1 cellular context compared by ENCODE assay signal in genomic region chr4:121155893-121156292, GRCh38.
TF ChIP-seq lines count a peak whose summit lies in the region.

No MANE protein-coding gene starts in this region.

TF ChIP-seq in HEK293, 187 proteins besides CTCF, POLR2A, EP300 and RAD21 (continued from another document):
- TF ChIP-seq AEBP2 (tag by site-specific recombination; IDR thresholded peaks at IDR 0.05; ENCODE audit: borderline replicate concordance) (no peak), ZNF146 (tag by site-specific recombination; IDR thresholded peaks at IDR 0.05) (no peak)
- TF ChIP-seq, protein P1, sequence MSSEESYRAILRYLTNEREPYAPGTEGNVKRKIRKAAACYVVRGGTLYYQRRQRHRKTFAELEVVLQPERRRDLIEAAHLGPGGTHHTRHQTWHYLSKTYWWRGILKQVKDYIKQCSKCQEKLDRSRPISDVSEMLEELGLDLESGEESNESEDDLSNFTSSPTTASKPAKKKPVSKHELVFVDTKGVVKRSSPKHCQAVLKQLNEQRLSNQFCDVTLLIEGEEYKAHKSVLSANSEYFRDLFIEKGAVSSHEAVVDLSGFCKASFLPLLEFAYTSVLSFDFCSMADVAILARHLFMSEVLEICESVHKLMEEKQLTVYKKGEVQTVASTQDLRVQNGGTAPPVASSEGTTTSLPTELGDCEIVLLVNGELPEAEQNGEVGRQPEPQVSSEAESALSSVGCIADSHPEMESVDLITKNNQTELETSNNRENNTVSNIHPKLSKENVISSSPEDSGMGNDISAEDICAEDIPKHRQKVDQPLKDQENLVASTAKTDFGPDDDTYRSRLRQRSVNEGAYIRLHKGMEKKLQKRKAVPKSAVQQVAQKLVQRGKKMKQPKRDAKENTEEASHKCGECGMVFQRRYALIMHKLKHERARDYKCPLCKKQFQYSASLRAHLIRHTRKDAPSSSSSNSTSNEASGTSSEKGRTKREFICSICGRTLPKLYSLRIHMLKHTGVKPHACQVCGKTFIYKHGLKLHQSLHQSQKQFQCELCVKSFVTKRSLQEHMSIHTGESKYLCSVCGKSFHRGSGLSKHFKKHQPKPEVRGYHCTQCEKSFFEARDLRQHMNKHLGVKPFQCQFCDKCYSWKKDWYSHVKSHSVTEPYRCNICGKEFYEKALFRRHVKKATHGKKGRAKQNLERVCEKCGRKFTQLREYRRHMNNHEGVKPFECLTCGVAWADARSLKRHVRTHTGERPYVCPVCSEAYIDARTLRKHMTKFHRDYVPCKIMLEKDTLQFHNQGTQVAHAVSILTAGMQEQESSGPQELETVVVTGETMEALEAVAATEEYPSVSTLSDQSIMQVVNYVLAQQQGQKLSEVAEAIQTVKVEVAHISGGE (tag by site-specific recombination; conservative IDR thresholded peaks at IDR 0.05; ENCODE audit: low read depth), result no peak
